12 cellular contexts compared by ENCODE assay signal in genomic region chr19:2532252-2533071, GRCh38. TPM values are rescaled to one million over a fixed set of nuclear protein-coding genes. Genes with fewer than 3 reads are reported as not detected.
DNase-seq lines count a peak whose midpoint lies in the region; ATAC-seq, FAIRE-seq and TF ChIP-seq lines count a peak whose summit lies in the region.
"Had no signal": no experiment of that assay in that cellular context is flagged by ENCODE, and none has a peak within 500 bp of the region (broad histone marks: within the 10 kb centered on the region; RNA-seq: fewer than 3 reads in every experiment).

No MANE protein-coding gene starts in this region.

- no peaks in the 10 kb centered on the region for H3K36me3 ChIP-seq in SJCRH30

- no peak for FAIRE-seq in frontal cortex (lab: Jason Lieb, UNC)

- no peak overlapping the region for H3K4me3 ChIP-seq in coronary artery
- no peak overlapping the region for H3K4me3 ChIP-seq in SJCRH30

- H3K27me3 ChIP-seq in SJCRH30 = no peaks in the 10 kb centered on the region

- TF ChIP-seq CTCF in coronary artery (IDR thresholded peaks at IDR 0.05) = no peak

- DNase-seq in Daoy (ENCODE audit: low read depth) (peak; percentile 51), NCI-H226 (peak; percentile 93), coronary artery (ENCODE audit: low spot score) (no peak), myocyte (ENCODE audit: low read depth) (peak; percentile 51), SJCRH30 (no peak), frontal cortex (ENCODE audit: low spot score in 2 of 2) (no peak)
- DNase-seq in stimulated activated naive CD8-positive, alpha-beta T cell treated with anti-CD3 and anti-CD28 coated beads, Interleukin-15, Interleukin-2, amounts not matched to agents 100 U/mL and 50 U/mL, for 24 hours = no peak
- DNase-seq: activated CD4-positive, alpha-beta T cell treated with anti-CD3 and anti-CD28 coated beads for 1 hour; activated gamma-delta T cell; effector memory CD4-positive, alpha-beta T cell; nephron progenitor cell had no signal

- peaks cover 9% of the 10 kb centered on the region for H3K9me3 ChIP-seq in SJCRH30 (replicated peaks)

- ATAC-seq in stimulated activated naive CD8-positive, alpha-beta T cell treated with anti-CD3 and anti-CD28 coated beads, Interleukin-15, Interleukin-2, amounts not matched to agents 100 U/mL and 50 U/mL, for 24 hours = no peak
- ATAC-seq in HG03342 (IDR thresholded peaks at IDR 0.05; ENCODE audit: unreplicated experiment) = no peak

- no peaks in the 10 kb centered on the region for H3K4me1 ChIP-seq in SJCRH30

- H3K27ac ChIP-seq in coronary artery = peak overlapping the region; percentile 48 to 72
- H3K27ac ChIP-seq in SJCRH30 = no peak overlapping the region

RNA-seq across cellular contexts. Expression of gene GADD45B, which starts 56.5 kb away (rescaled TPM):
- 70.5 and 85.9 TPM in 2 replicates for total RNA-seq in Daoy (2014; rRNA removed; shearing (Covaris generic))
- total RNA-seq in myocyte (8.6 and 16.9 TPM in 2 replicates), frontal cortex (1.2 TPM)
- 144 TPM for polyA plus RNA-seq in myocyte (2012)
- total RNA-seq in SJCRH30 (2014; rRNA removed; shearing (Covaris generic)) = 2.6 and 2.8 TPM in 2 replicates

Comparison
In these comparisons a context has a peak if more than half of its experiments do, and no peak if none do; other contexts are left out.
1. DNase-seq: peak in Daoy (single experiment), NCI-H226 (single experiment) and myocyte (single experiment); none in coronary artery (single experiment), stimulated activated naive CD8-positive, alpha-beta T cell treated with anti-CD3 and anti-CD28 coated beads, Interleukin-15, Interleukin-2, amounts not matched to agents 100 U/mL and 50 U/mL, for 24 hours (single experiment), SJCRH30 (0 of 2) and frontal cortex (0 of 2).